ENCODE assay signal across 8 cellular contexts in genomic region chr11:67955461-67956007, GRCh38. TPM values are rescaled to one million over a fixed set of nuclear protein-coding genes. Genes with fewer than 3 reads are reported as not detected.
DNase-seq lines count a peak whose midpoint lies in the region; TF ChIP-seq lines count a peak whose summit lies in the region.
"Not testable (repeated sequence)": the region's sequence is repeated elsewhere in the genome, so short reads cannot be mapped to it uniquely, and the experiment has no call there.

No MANE protein-coding gene starts in this region.

- peaks cover 57% of the 10 kb centered on the region for H3K27me3 Mint-ChIP-seq in type B pancreatic cell

- peak overlapping the region; percentile 50 for H3K27ac ChIP-seq in SJCRH30

- peak overlapping the region; percentile 88 for H3K4me3 Mint-ChIP-seq in type B pancreatic cell

- H3K4me1 Mint-ChIP-seq in type B pancreatic cell (ENCODE audit: unreplicated experiment): not testable (repeated sequence)

- not testable (repeated sequence) for H3K27me3 ChIP-seq in SJCRH30

- H3K36me3 Mint-ChIP-seq in type B pancreatic cell: not testable (repeated sequence)

- not testable (repeated sequence) for H3K9me3 ChIP-seq in SJCRH30 (replicated peaks)

- H3K4me1 ChIP-seq in SJCRH30: not testable (repeated sequence)

- H3K9me3 Mint-ChIP-seq in type B pancreatic cell: not testable (repeated sequence)

- H3K36me3 ChIP-seq in SJCRH30: not testable (repeated sequence)

- H3K4me3 ChIP-seq in SJCRH30 (peak overlapping the region; percentile 57), skeletal muscle cell (ENCODE audit: low read depth, low read length) (peak overlapping the region; percentile 43)

- TF ChIP-seq CTCF in type B pancreatic cell (conservative IDR thresholded peaks at IDR 0.05): peak; percentile 86

- DNase-seq in GM04504 (ENCODE audit: low read depth) (peak; percentile 20), MV-4-11 (lab: John Stamatoyannopoulos, UW) (peak; percentile 4), SJCRH30 (peak; percentile 51 to 79), kidney tubule cell (ENCODE audit: low spot score) (peak; percentile 68), type B pancreatic cell (ENCODE audit: extremely low spot score, unreplicated experiment) (peak; percentile 89)
- peak; percentile 87 for DNase-seq in activated T-cell treated with anti-CD3 and anti-CD28 coated beads, Interleukin-2, amount 50 U/mL, for 1 hour
- peak; percentile 70 for DNase-seq in effector CD4-positive, alpha-beta T cell
- not testable (repeated sequence) for DNase-seq in skeletal muscle cell (ENCODE audit: low read depth)

- not testable (repeated sequence) for H3K27ac Mint-ChIP-seq in type B pancreatic cell

RNA-seq across cellular contexts. Expression of gene UNC93B1, which starts 48.4 kb away (rescaled TPM):
- total RNA-seq in SJCRH30 (2014; rRNA removed; shearing (Covaris generic)): not detected in 2 replicates
- 13.0 and 13.7 TPM in 2 replicates for total RNA-seq in type B pancreatic cell (ENCODE audit: low replicate concordance)

RNA-seq across cellular contexts. Expression of gene ALDH3B1, which starts 54.6 kb away (rescaled TPM):
- 0.51 and 0.53 TPM in 2 replicates for total RNA-seq in SJCRH30 (2014; rRNA removed; shearing (Covaris generic))
- total RNA-seq in type B pancreatic cell (ENCODE audit: low replicate concordance): 0.95 and 1.7 TPM in 2 replicates

Comparison
In these comparisons a context has a peak if more than half of its experiments do, and no peak if none do; other contexts are left out.
1. RNA of gene UNC93B1, which starts 48.4 kb away (total RNA-seq): 13.0 to 13.7 TPM in type B pancreatic cell; not detected in SJCRH30; every median in the first group is over 10 times any median in the second.